In genomic region chr1:216005916-216006315, GRCh38 we compare ENCODE assay signal across 9 cellular contexts.
DNase-seq lines count a peak whose midpoint lies in the region; ATAC-seq, FAIRE-seq and TF ChIP-seq lines count a peak whose summit lies in the region.
"Had no signal": no experiment of that assay in that cellular context is flagged by ENCODE, and none has a peak within 500 bp of the region (broad histone marks: within the 10 kb centered on the region; RNA-seq: fewer than 3 reads in every experiment).

No MANE protein-coding gene starts in this region.

- H3K36me3 ChIP-seq in H7 (replicated peaks; ENCODE audit: control insufficient read depth, insufficient read depth, low read length): no peaks in the 10 kb centered on the region
- H3K36me3 ChIP-seq in upper lobe of left lung: no peaks in the 10 kb centered on the region

- H3K9me3 ChIP-seq in upper lobe of left lung: no peaks in the 10 kb centered on the region

- peak; percentile 88 for ATAC-seq in GM19452 (IDR thresholded peaks at IDR 0.05; ENCODE audit: unreplicated experiment)
- ATAC-seq in HG03060 (IDR thresholded peaks at IDR 0.05; ENCODE audit: low read depth, unreplicated experiment): peak; percentile 100
- no peak for ATAC-seq in upper lobe of left lung (ENCODE audit: low FRiP score in 2 of 2)

- H3K4me3 ChIP-seq in H7 (ENCODE audit: insufficient read depth, low read depth, low read length): no peak overlapping the region
- H3K4me3 ChIP-seq in upper lobe of left lung: no peak overlapping the region

- 92 to 96% methylated on average over 2 of the region's 2 CpGs for WGBS in upper lobe of left lung, 2 donors

- peak; percentile 87 for FAIRE-seq in RCC 7860 (lab: Jason Lieb, UNC)
- FAIRE-seq: endometrium had no signal

- TF ChIP-seq CTCF in upper lobe of left lung (IDR thresholded peaks at IDR 0.05): no peak

- H3K4me1 ChIP-seq in upper lobe of left lung: peaks cover 0 to 4% (median 0%) of the 10 kb centered on the region in 4 donors

- TF ChIP-seq EP300 in upper lobe of left lung (IDR thresholded peaks at IDR 0.05): no peak

- no peaks in the 10 kb centered on the region for H3K27me3 ChIP-seq in H7 (ENCODE audit: control insufficient read depth, insufficient read depth, low read length)
- H3K27me3 ChIP-seq in upper lobe of left lung: no peaks in the 10 kb centered on the region

- in situ Hi-C loops in Caki2 (cut with HindIII; ENCODE audit: low pct_unique_long_range_greater_than_20kb, low sequenced_read_pairs): no loop called here

- TF ChIP-seq POLR2A in upper lobe of left lung (IDR thresholded peaks at IDR 0.05): no peak

- no peak overlapping the region for H3K27ac ChIP-seq in upper lobe of left lung

- peak; percentile 11 for DNase-seq in Caki2 (ENCODE audit: low read depth)
- peak; percentile 55 for DNase-seq in RCC 7860 (ENCODE audit: low spot score)
- no peak for DNase-seq in H7
- DNase-seq in upper lobe of left lung: no peak
- DNase-seq in NCI-H526 (lab: John Stamatoyannopoulos, UW): no peak
- no peak for DNase-seq in T1000 (lab: John Stamatoyannopoulos, UW)

Comparison
In these comparisons a context has a peak if more than half of its experiments do, and no peak if none do; other contexts are left out.
1. DNase-seq: peak in Caki2 (single experiment) and RCC 7860 (single experiment); none in H7 (single experiment), upper lobe of left lung (0 of 2), NCI-H526 (0 of 2) and T1000 (single experiment).
2. ATAC-seq: peak in GM19452 (single experiment) and HG03060 (single experiment); none in upper lobe of left lung (0 of 2).